ENCODE assay signal across 1 cellular context in genomic region chr2:232502901-232503791, GRCh38.
TF ChIP-seq lines count a peak whose summit lies in the region.

No MANE protein-coding gene starts in this region.

TF ChIP-seq in HepG2, 621 proteins besides CTCF, POLR2A, EP300 and RAD21 (continues in another document):
- TF ChIP-seq ZNF7 (CRISPR knock-in tag; IDR thresholded peaks at IDR 0.05) (no peak), ZNF232 (CRISPR knock-in tag; IDR thresholded peaks at IDR 0.05; ENCODE audit: borderline replicate concordance) (no peak), LCORL (IDR thresholded peaks at IDR 0.05) (no peak), LCORL (CRISPR knock-in tag; IDR thresholded peaks at IDR 0.05) (0 out of 2 replicates have a peak, but pooled peaks have one; percentile 18), ATF7 (IDR thresholded peaks at IDR 0.05) (peak; percentile 64; the same call in 1 of the 2 replicates), ATF7 (CRISPR knock-in tag; IDR thresholded peaks at IDR 0.05) (no peak), ZNF782 (CRISPR knock-in tag; IDR thresholded peaks at IDR 0.05; ENCODE audit: borderline replicate concordance) (no peak), MTF2 (CRISPR knock-in tag; IDR thresholded peaks at IDR 0.05; ENCODE audit: borderline replicate concordance) (peak; percentile 98; the same call in 1 of the 2 replicates), ZNF75D (CRISPR knock-in tag; IDR thresholded peaks at IDR 0.05; ENCODE audit: borderline replicate concordance) (no peak), ZBTB7B (CRISPR knock-in tag; IDR thresholded peaks at IDR 0.05) (0 out of 2 replicates have a peak, but pooled peaks have one; percentile 45), PATZ1 (CRISPR knock-in tag; IDR thresholded peaks at IDR 0.05) (peak; percentile 61), BRF2 (CRISPR knock-in tag; IDR thresholded peaks at IDR 0.05) (no peak), SNAPC2 (CRISPR knock-in tag; IDR thresholded peaks at IDR 0.05) (no peak), HOXA3 (CRISPR knock-in tag; IDR thresholded peaks at IDR 0.05) (peak; percentile 68), IRF9 (CRISPR knock-in tag; IDR thresholded peaks at IDR 0.05; ENCODE audit: borderline replicate concordance) (peak; percentile 58; the same call in 1 of the 2 replicates), SSRP1 (CRISPR knock-in tag; IDR thresholded peaks at IDR 0.05) (no peak), CREB1 (IDR thresholded peaks at IDR 0.05) (peak; percentile 96), CREB1 (CRISPR knock-in tag; IDR thresholded peaks at IDR 0.05) (no peak), FOXC1 (CRISPR knock-in tag; IDR thresholded peaks at IDR 0.05; ENCODE audit: borderline replicate concordance) (peak; percentile 39; the same call in 1 of the 2 replicates), ZBTB21 (CRISPR knock-in tag; IDR thresholded peaks at IDR 0.05) (peak; percentile 82), ZMAT3 (CRISPR knock-in tag; conservative IDR thresholded peaks at IDR 0.05) (0 out of 2 replicates have a peak, but pooled peaks have one; percentile 36), KDM4B (CRISPR knock-in tag; IDR thresholded peaks at IDR 0.05) (no peak), PBX3 (CRISPR knock-in tag; IDR thresholded peaks at IDR 0.05; ENCODE audit: borderline replicate concordance) (no peak), ZNF687 (CRISPR knock-in tag; IDR thresholded peaks at IDR 0.05) (peak; percentile 43; the same call in 1 of the 2 replicates), AGO2 (optimal IDR thresholded peaks at IDR 0.05; ENCODE audit: low read depth, low read length) (peak; percentile 8), ETV6 (CRISPR knock-in tag; conservative IDR thresholded peaks at IDR 0.05) (no peak), PHF5A (CRISPR knock-in tag; IDR thresholded peaks at IDR 0.05; ENCODE audit: low read depth, unreplicated experiment) (no peak), TERF1 (CRISPR knock-in tag; IDR thresholded peaks at IDR 0.05) (no peak), ZNF180 (CRISPR knock-in tag; IDR thresholded peaks at IDR 0.05; ENCODE audit: borderline replicate concordance, low read depth) (no peak), ZNF740 (CRISPR knock-in tag; IDR thresholded peaks at IDR 0.05) (no peak), ARID4A (CRISPR knock-in tag; IDR thresholded peaks at IDR 0.05; ENCODE audit: borderline replicate concordance) (0 out of 2 replicates have a peak, but pooled peaks have one; percentile 24), KDM1A (CRISPR knock-in tag; IDR thresholded peaks at IDR 0.05) (no peak), SNAPC4 (CRISPR knock-in tag; IDR thresholded peaks at IDR 0.05) (no peak), ELF3 (CRISPR knock-in tag; IDR thresholded peaks at IDR 0.05) (0 out of 2 replicates have a peak, but pooled peaks have one; percentile 9)
